1 cellular context compared by ENCODE assay signal in genomic region chr11:126268708-126269579, GRCh38.
A peak's percentile ranks its signal among the peaks of the same experiment; 100 is the strongest.
TF ChIP-seq lines count a peak whose summit lies in the region.

FOXRED1 (plus strand) TSS chr11:126269154; CDS start chr11:126269207, 53 bp downstream.
SRPRA (minus strand) TSS chr11:126268895; CDS start chr11:126268804, 91 bp downstream.

TF ChIP-seq in GM12878, 131 proteins besides CTCF, POLR2A, EP300 and RAD21 (continued from another document):
- TF ChIP-seq SMARCA5 (IDR thresholded peaks at IDR 0.05) (peak; percentile 64), SMC3 (IDR thresholded peaks at IDR 0.05; ENCODE audit: borderline replicate concordance, low read length) (no peak), JUNB (IDR thresholded peaks at IDR 0.05) (no peak), BACH1 (IDR thresholded peaks at IDR 0.05; ENCODE audit: borderline replicate concordance) (peak; percentile 26; the same call in 1 of the 2 replicates), SP1 (IDR thresholded peaks at IDR 0.05; ENCODE audit: low read depth, low read length) (peak; percentile 88), CUX1 (IDR thresholded peaks at IDR 0.05; ENCODE audit: insufficient replicate concordance, low read depth, low read length) (no peak), ATF7 (IDR thresholded peaks at IDR 0.05; ENCODE audit: low read depth) (peak; percentile 57; the same call in 1 of the 2 replicates), FOS (IDR thresholded peaks at IDR 0.05; ENCODE audit: borderline replicate concordance, extremely low read depth, insufficient read length) (peak; percentile 18), BHLHE40 (IDR thresholded peaks at IDR 0.05; ENCODE audit: borderline replicate concordance in 1 of 2, low read depth in 2 of 2, low read length in 1 of 2) (peak; percentile 34 to 58; a peak in 1 of 4 replicates)
- TF ChIP-seq, protein P1, sequence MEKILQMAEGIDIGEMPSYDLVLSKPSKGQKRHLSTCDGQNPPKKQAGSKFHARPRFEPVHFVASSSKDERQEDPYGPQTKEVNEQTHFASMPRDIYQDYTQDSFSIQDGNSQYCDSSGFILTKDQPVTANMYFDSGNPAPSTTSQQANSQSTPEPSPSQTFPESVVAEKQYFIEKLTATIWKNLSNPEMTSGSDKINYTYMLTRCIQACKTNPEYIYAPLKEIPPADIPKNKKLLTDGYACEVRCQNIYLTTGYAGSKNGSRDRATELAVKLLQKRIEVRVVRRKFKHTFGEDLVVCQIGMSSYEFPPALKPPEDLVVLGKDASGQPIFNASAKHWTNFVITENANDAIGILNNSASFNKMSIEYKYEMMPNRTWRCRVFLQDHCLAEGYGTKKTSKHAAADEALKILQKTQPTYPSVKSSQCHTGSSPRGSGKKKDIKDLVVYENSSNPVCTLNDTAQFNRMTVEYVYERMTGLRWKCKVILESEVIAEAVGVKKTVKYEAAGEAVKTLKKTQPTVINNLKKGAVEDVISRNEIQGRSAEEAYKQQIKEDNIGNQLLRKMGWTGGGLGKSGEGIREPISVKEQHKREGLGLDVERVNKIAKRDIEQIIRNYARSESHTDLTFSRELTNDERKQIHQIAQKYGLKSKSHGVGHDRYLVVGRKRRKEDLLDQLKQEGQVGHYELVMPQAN (conservative IDR thresholded peaks at IDR 0.05): peak; percentile 67
